8 cellular contexts compared by ENCODE assay signal in genomic region chr16:56519459-56520250, GRCh38. TPM values are rescaled to one million over a fixed set of nuclear protein-coding genes. Genes with fewer than 3 reads are reported as not detected.
DNase-seq lines count a peak whose midpoint lies in the region; ATAC-seq, FAIRE-seq and TF ChIP-seq lines count a peak whose summit lies in the region.

TSS of gene BBS2 (minus strand) at chr16:56520024. CDS start at chr16:56519862, 162 bp downstream.

- CTCF ChIA-PET in BJ (lab: Yijun Ruan, JAX), result interaction anchor here (2.6 kb wide), 1 partner anchor 81 kb away, joined by 14 read pairs; no protein-coding TSS in a partner anchor

- H3K27ac ChIP-seq in colonic mucosa (peak within 1 kb of the TSS; percentile 97), layer of hippocampus (ENCODE audit: low read depth, low read length) (peak within 1 kb of the TSS; percentile 99)

- H3K9me3 ChIP-seq in colonic mucosa, result no peaks in the 10 kb centered on the region

- H3K36me3 ChIP-seq in BJ (ENCODE audit: control insufficient read depth, insufficient read depth, low read length) (no peaks in the 10 kb centered on the region), colonic mucosa (no peaks in the 10 kb centered on the region)

- H3K4me1 Mint-ChIP-seq in activated CD4-positive, alpha-beta T cell treated with anti-CD3 and anti-CD28 coated beads, Interleukin-2, amount 10 ng/mL, durations not matched to agents 24 days and 14 days, result peaks cover 16% of the 10 kb centered on the region

- no peaks in the 10 kb centered on the region for H3K27me3 ChIP-seq in BJ (ENCODE audit: control insufficient read depth, insufficient read depth, low read length)
- H3K27me3 ChIP-seq in colonic mucosa, result no peaks in the 10 kb centered on the region
- H3K27me3 ChIP-seq in layer of hippocampus (ENCODE audit: control insufficient read depth, insufficient read depth, low read length), result no peaks in the 10 kb centered on the region

- peaks cover 6% of the 10 kb centered on the region for H3K4me1 ChIP-seq in colonic mucosa

- ATAC-seq in HG03442 (IDR thresholded peaks at IDR 0.05; ENCODE audit: unreplicated experiment), result peak; percentile 84

- peak within 1 kb of the TSS; percentile 63 to 93 for H3K9ac ChIP-seq in colonic mucosa (ENCODE audit: low read depth in 2 of 2, low read length in 2 of 2)

- no peak for TF ChIP-seq CTCF in BJ (IDR thresholded peaks at IDR 0.05; ENCODE audit: insufficient read depth, low read depth, low read length)
- no peak for TF ChIP-seq CTCF in colonic mucosa (IDR thresholded peaks at IDR 0.05)

- H3K9me3 Mint-ChIP-seq in activated CD4-positive, alpha-beta T cell treated with anti-CD3 and anti-CD28 coated beads, Interleukin-2, amount 10 ng/mL, durations not matched to agents 24 days and 14 days, result no peaks in the 10 kb centered on the region

- peak within 1 kb of the TSS; percentile 85 for H3K4me3 Mint-ChIP-seq in activated CD4-positive, alpha-beta T cell treated with anti-CD3 and anti-CD28 coated beads, Interleukin-2, amount 10 ng/mL, durations not matched to agents 24 days and 14 days

- POLR2A ChIA-PET in BJ (lab: Charles Lee), result no interaction called here

- no peaks in the 10 kb centered on the region for H3K36me3 Mint-ChIP-seq in activated CD4-positive, alpha-beta T cell treated with anti-CD3 and anti-CD28 coated beads, Interleukin-2, amount 10 ng/mL, durations not matched to agents 24 days and 14 days (ENCODE audit: low read depth)

- H3K4me3 ChIP-seq in BJ (ENCODE audit: low read depth, low read length) (peak within 1 kb of the TSS; percentile 97), colonic mucosa (peak within 1 kb of the TSS; percentile 99)

- H3K27ac Mint-ChIP-seq in activated CD4-positive, alpha-beta T cell treated with anti-CD3 and anti-CD28 coated beads, Interleukin-2, amount 10 ng/mL, durations not matched to agents 24 days and 14 days, result peak within 1 kb of the TSS; percentile 71

- peak; percentile 26 for DNase-seq in BJ (ENCODE audit: low read depth)
- DNase-seq in GM19239 (ENCODE audit: insufficient read length, low spot score), result peak; percentile 77
- DNase-seq in NCI-H524 treated with DMSO at 0.1 percent for 48 hours (lab: John Stamatoyannopoulos, UW), result peak; percentile 60
- peak; percentile 97 for DNase-seq in activated CD4-positive, alpha-beta T cell treated with anti-CD3 and anti-CD28 coated beads, Interleukin-2, amount 10 ng/mL, durations not matched to agents 24 days and 14 days
- DNase-seq in colonic mucosa, result peak; percentile 92
- peak; percentile 78 to 87 (median 84) for DNase-seq in stimulated activated CD4-positive, alpha-beta T cell treated with anti-CD3 and anti-CD28 coated beads, Interleukin-1b, Interleukin-23, amount 100 ng/mL, for 24 hours (ENCODE audit: low read depth in 4 of 4, low spot score in 1 of 4)

- peak; percentile 86 for FAIRE-seq in GM19239 (lab: Jason Lieb, UNC)

- H3K27me3 Mint-ChIP-seq in activated CD4-positive, alpha-beta T cell treated with anti-CD3 and anti-CD28 coated beads, Interleukin-2, amount 10 ng/mL, durations not matched to agents 24 days and 14 days, result no peaks in the 10 kb centered on the region

- intact Hi-C loops in activated CD4-positive, alpha-beta T cell treated with anti-CD3 and anti-CD28 coated beads, Interleukin-2, amount 10 ng/mL, durations not matched to agents 24 days and 14 days (cut with micrococcal nuclease), result loop anchor here (10.0 kb wide), 1 partner anchor 185 kb away; no protein-coding TSS in a partner anchor
- intact Hi-C loops in colonic mucosa (cut with DNase I), result loop anchor here (5.0 to 10.0 kb wide), 2 partner anchors 85 to 183 kb away; partner anchors contain the start of gene MT2A

RNA-seq across cellular contexts. Expression of gene BBS2, which starts in this region (rescaled TPM):
- 33.8 and 43.1 TPM in 2 replicates for polyA plus RNA-seq in BJ (2011; rRNA removed)
- 23.2 and 34.6 TPM in 2 replicates for polyA minus RNA-seq in BJ (2011; rRNA and poly(A)+ RNA removed)
- 8.5 and 10.9 TPM in 2 replicates for total RNA-seq in activated CD4-positive, alpha-beta T cell treated with anti-CD3 and anti-CD28 coated beads, Interleukin-2, amount 10 ng/mL, durations not matched to agents 24 days and 14 days
- total RNA-seq in colonic mucosa, result 10 to 100 TPM; 22.5 to 32.1 TPM

Comparison
In these comparisons a context has a peak if more than half of its experiments do, and no peak if none do; other contexts are left out.
1. Peak in every context shown above with its lines: DNase-seq, ATAC-seq, H3K4me3 ChIP-seq and H3K27ac ChIP-seq.
2. DNase-seq: peak in every context shown above with its lines; median percentile 97 in activated CD4-positive, alpha-beta T cell treated with anti-CD3 and anti-CD28 coated beads, Interleukin-2, amount 10 ng/mL, durations not matched to agents 24 days and 14 days; 92 in colonic mucosa; 84 in stimulated activated CD4-positive, alpha-beta T cell treated with anti-CD3 and anti-CD28 coated beads, Interleukin-1b, Interleukin-23, amount 100 ng/mL, for 24 hours; 77 in GM19239; 60 in NCI-H524 treated with DMSO at 0.1 percent for 48 hours; 26 in BJ.